ENCODE assay signal across 26 cellular contexts in the genomic region with DNA sequence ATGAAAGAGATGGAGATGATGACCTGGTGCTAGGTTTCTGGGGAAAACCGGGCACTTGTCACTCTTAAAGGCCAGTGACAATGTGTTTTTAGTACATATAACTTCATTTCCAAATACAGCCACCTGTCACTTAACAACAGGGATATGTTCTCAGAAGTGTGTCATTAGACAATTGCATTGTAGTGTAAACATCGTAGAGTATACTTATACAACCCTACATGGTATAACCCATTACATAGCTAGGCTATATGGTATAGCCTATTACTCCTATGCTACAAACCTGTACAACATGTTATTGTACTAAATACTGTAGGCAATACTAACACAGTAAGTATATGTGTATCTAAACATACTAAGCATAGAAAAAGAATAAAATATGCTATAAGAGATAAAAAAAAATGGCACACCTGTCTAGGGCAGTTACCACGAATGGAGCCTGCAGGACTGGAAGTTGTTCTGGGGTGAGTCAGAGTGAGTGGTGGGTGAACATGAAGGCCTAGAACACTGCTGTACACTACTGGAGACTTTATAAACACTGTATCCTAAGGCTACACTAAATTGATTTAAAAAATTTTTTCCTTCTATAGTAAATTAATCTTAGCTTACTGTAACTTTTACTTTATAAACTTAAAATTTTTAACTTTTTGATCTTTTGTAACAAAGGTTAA.
DNase-seq lines count a peak whose midpoint lies in the region; ATAC-seq, FAIRE-seq and TF ChIP-seq lines count a peak whose summit lies in the region.
"Had no signal": no experiment of that assay in that cellular context is flagged by ENCODE, and none has a peak within 500 bp of the region (broad histone marks: within the 10 kb centered on the region; RNA-seq: fewer than 3 reads in every experiment).

No MANE protein-coding gene starts in this region.

- H4K20me1 ChIP-seq in endothelial cell of umbilical vein (replicated peaks; ENCODE audit: control insufficient read depth, extremely low read depth, insufficient read depth, low read length) = no peaks in the 10 kb centered on the region

- POLR2A ChIA-PET in endothelial cell of umbilical vein (lab: Charles Lee) = no interaction called here

- dilution Hi-C loops in endothelial cell of umbilical vein (cut with MboI; ENCODE audit: extremely low pct_ligation_motif_present, low sequenced_read_pairs) = no loop called here

- FAIRE-seq in endothelial cell of umbilical vein (lab: Jason Lieb, UNC) (no peak), urothelium cell line (lab: Jason Lieb, UNC) (peak; percentile 5)
- FAIRE-seq: A204.1, colon had no signal

- no peak overlapping the region for H3K27ac ChIP-seq in endothelial cell of umbilical vein (ENCODE audit: insufficient read depth, low read depth, low read length)
- H3K27ac ChIP-seq: heart right ventricle, neural progenitor cell, suprapubic skin had no signal

- H3K4me2 ChIP-seq in endothelial cell of umbilical vein (ENCODE audit: insufficient read depth, low read length) = no peak overlapping the region
- H3K4me2 ChIP-seq: neural progenitor cell had no signal

- no peak for TF ChIP-seq POLR2A in endothelial cell of umbilical vein (IDR thresholded peaks at IDR 0.05; ENCODE audit: low read depth, low read length)

- intact Hi-C loops in endothelial cell of umbilical vein (cut with micrococcal nuclease) = no loop called here

- CTCF ChIA-PET in endothelial cell of umbilical vein (lab: Charles Lee) = interaction anchor here (0.8 to 1.4 kb wide), 4 partner anchors 46 to 142 kb away, joined by 3 read pairs; no protein-coding TSS in a partner anchor

- H3K36me3 ChIP-seq in endothelial cell of umbilical vein (ENCODE audit: control insufficient read depth in 2 of 2, extremely low read depth in 1 of 2, insufficient read depth in 2 of 2, low read length in 2 of 2) = no peaks in the 10 kb centered on the region
- H3K36me3 ChIP-seq: neural progenitor cell had no signal

- no TSS peak for BruUV-seq in endothelial cell of umbilical vein (replicated peaks; lab: Mats Ljungman, UMichigan)

- H2AFZ ChIP-seq in endothelial cell of umbilical vein (ENCODE audit: low read depth, low read length) = no peak overlapping the region
- H2AFZ ChIP-seq: neural progenitor cell had no signal

- no peak overlapping the region for H3K4me3 ChIP-seq in endothelial cell of umbilical vein (replicated peaks in 1 of 3; ENCODE audit: insufficient read depth in 1 of 3, low read depth in 1 of 3, low read length in 3 of 3)
- H3K4me3 ChIP-seq: heart right ventricle, neural progenitor cell, suprapubic skin had no signal

- H3K27me3 ChIP-seq in endothelial cell of umbilical vein (ENCODE audit: control insufficient read depth in 2 of 2, insufficient read depth in 2 of 2, low read length in 2 of 2) = no peaks in the 10 kb centered on the region
- H3K27me3 ChIP-seq: heart right ventricle, neural progenitor cell, suprapubic skin had no signal

- no peaks in the 10 kb centered on the region for H3K79me2 ChIP-seq in endothelial cell of umbilical vein (ENCODE audit: control insufficient read depth, insufficient read depth, low read length)

- TF ChIP-seq CTCF in endothelial cell of umbilical vein (IDR thresholded peaks at IDR 0.05; ENCODE audit: extremely low read depth in 1 of 2, insufficient read depth in 1 of 2, low read depth in 1 of 2, low read length in 2 of 2) = no peak

- ATAC-seq in HG02884 (IDR thresholded peaks at IDR 0.05; ENCODE audit: unreplicated experiment) = no peak
- ATAC-seq in GM21529 (IDR thresholded peaks at IDR 0.05; ENCODE audit: unreplicated experiment) = no peak
- ATAC-seq: activated CD4-positive, CD25-positive, alpha-beta regulatory T cell treated with anti-CD3 and anti-CD28 coated beads, Interleukin-2, amount 50 U/mL, for 24 hours; activated T-helper 17 cell treated with anti-CD3 and anti-CD28 coated beads, Interleukin-2, amount 50 U/mL, for 72 hours; heart right ventricle had no signal

- no peaks in the 10 kb centered on the region for H3K9me3 ChIP-seq in endothelial cell of umbilical vein (replicated peaks; ENCODE audit: control insufficient read depth, insufficient read depth, low read length)
- H3K9me3 ChIP-seq: heart right ventricle, suprapubic skin had no signal

- peaks cover 19% of the 10 kb centered on the region for H3K4me1 ChIP-seq in endothelial cell of umbilical vein (ENCODE audit: control insufficient read depth, extremely low read depth, insufficient read depth, low read length)
- H3K4me1 ChIP-seq: neural progenitor cell had no signal

- DNase-seq in NCI-H2107 treated with DMSO at 0.1 percent for 48 hours (lab: John Stamatoyannopoulos, UW; ENCODE audit: unreplicated experiment) (peak; percentile 6), NCI-H2107 (lab: John Stamatoyannopoulos, UW) (no peak), NCI-H345 (lab: John Stamatoyannopoulos, UW) (peak; percentile 17), endothelial cell of umbilical vein (ENCODE audit: low read depth, low spot score) (no peak), urothelium cell line (ENCODE audit: low spot score) (no peak), NCI-H1694 (lab: John Stamatoyannopoulos, UW) (no peak)
- DNase-seq: activated CD4-positive, alpha-beta memory T cell treated with anti-CD3 and anti-CD28 coated beads, Interleukin-2, amount 10 ng/mL, durations not matched to agents 7 days and 5 days; activated CD8-positive, alpha-beta memory T cell treated with anti-CD3 and anti-CD28 coated beads, Interleukin-2, amount 50 U/mL, for 48 hours; activated naive CD4-positive, alpha-beta T cell treated with anti-CD3 and anti-CD28 coated beads, Interleukin-2, amount 50 U/mL, for 16 hours; CD4-positive, alpha-beta memory T cell; effector memory CD4-positive, alpha-beta T cell; foreskin melanocyte; GOT3; heart right ventricle; NCI-H1092; NCI-H2171; NCI-H774; stimulated activated naive CD4-positive, alpha-beta T cell had no signal

- H3K9ac ChIP-seq in endothelial cell of umbilical vein (replicated peaks; ENCODE audit: extremely low read depth, insufficient read depth, low read length) = no peak overlapping the region
- H3K9ac ChIP-seq: neural progenitor cell had no signal

- no peaks in the 10 kb centered on the region for H3K9me1 ChIP-seq in endothelial cell of umbilical vein (replicated peaks; ENCODE audit: control insufficient read depth, extremely low read depth, insufficient read depth, low read length)

TF ChIP-seq in endothelial cell of umbilical vein, 7 proteins besides CTCF, POLR2A, EP300 and RAD21:
- TF ChIP-seq FOS (IDR thresholded peaks at IDR 0.05; ENCODE audit: borderline replicate concordance, insufficient read depth, low read length) = peak; percentile 17
- TF ChIP-seq, protein P1, sequence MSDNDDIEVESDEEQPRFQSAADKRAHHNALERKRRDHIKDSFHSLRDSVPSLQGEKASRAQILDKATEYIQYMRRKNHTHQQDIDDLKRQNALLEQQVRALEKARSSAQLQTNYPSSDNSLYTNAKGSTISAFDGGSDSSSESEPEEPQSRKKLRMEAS (IDR thresholded peaks at IDR 0.05; ENCODE audit: insufficient read depth, insufficient read length) = no peak

Comparison
In these comparisons a context has a peak if more than half of its experiments do, and no peak if none do; other contexts are left out.
1. DNase-seq: peak in NCI-H2107 treated with DMSO at 0.1 percent for 48 hours (single experiment) and NCI-H345 (single experiment); none in NCI-H2107 (single experiment), endothelial cell of umbilical vein (single experiment), urothelium cell line (single experiment) and NCI-H1694 (single experiment).